14 cellular contexts compared by ENCODE assay signal in the genomic region with DNA sequence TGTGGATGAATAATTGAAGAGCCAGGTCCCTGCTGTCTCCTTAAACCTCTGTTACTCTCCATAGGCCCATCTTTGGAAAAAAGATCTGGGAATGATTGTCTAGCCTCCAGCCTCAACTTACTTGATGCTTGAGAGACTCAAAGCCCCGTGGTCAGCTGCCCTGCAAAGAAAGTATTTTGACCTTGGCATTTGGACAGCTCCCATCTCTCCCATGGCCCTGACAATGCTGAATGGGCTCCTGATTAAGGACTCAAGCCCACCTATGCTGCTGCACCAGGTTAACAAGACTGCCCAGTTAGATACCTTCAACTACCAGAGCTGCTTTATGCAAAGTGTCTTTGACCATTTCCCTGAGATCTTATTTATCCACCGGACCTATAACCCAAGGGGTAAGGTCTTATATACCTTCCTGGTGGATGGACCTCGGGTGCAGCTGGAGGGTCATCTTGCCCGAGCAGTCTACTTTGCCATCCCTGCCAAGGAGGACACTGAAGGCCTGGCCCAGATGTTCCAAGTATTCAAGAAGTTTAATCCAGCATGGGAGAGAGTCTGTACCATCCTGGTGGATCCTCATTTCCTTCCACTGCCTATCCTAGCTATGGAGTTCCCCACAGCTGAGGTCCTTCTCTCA. TPM values are rescaled to one million over a fixed set of nuclear protein-coding genes. Genes with fewer than 3 reads are reported as not detected.
A peak's percentile ranks its signal among the peaks of the same experiment; 100 is the strongest.
DNase-seq lines count a peak whose midpoint lies in the region; ATAC-seq and TF ChIP-seq lines count a peak whose summit lies in the region.
"Had no signal": no experiment of that assay in that cellular context is flagged by ENCODE, and none has a peak within 500 bp of the region (broad histone marks: within the 10 kb centered on the region; RNA-seq: fewer than 3 reads in every experiment).

No MANE protein-coding gene starts in this region.

- no peak for DNase-seq in stimulated activated naive CD8-positive, alpha-beta T cell treated with anti-CD3 and anti-CD28 coated beads, Interleukin-15, Interleukin-2, amounts not matched to agents 100 U/mL and 50 U/mL, for 24 hours
- no peak for DNase-seq in T-helper 17 cell
- no peak for DNase-seq in glutamatergic neuron
- DNase-seq in type B pancreatic cell (ENCODE audit: extremely low spot score, unreplicated experiment) = no peak
- DNase-seq in body of pancreas = no peak
- no peak for DNase-seq in HAP-1 (ENCODE audit: low spot score in 2 of 2)
- DNase-seq: AML-193; effector CD8-positive, alpha-beta T cell; foreskin fibroblast; GF-D8; stimulated activated CD4-positive, alpha-beta T cell treated with anti-CD3 and anti-CD28 coated beads, Interleukin-2, amount 100 ng/mL, for 24 hours had no signal

- no peaks in the 10 kb centered on the region for H3K9me3 Mint-ChIP-seq in stimulated activated naive CD8-positive, alpha-beta T cell treated with anti-CD3 and anti-CD28 coated beads, Interleukin-15, Interleukin-2, amounts not matched to agents 100 ng/mL and 50 ng/mL, for 24 hours
- H3K9me3 Mint-ChIP-seq in glutamatergic neuron (ENCODE audit: unreplicated experiment) = no peaks in the 10 kb centered on the region
- H3K9me3 Mint-ChIP-seq in type B pancreatic cell = no peaks in the 10 kb centered on the region

- H3K27me3 Mint-ChIP-seq in stimulated activated naive CD8-positive, alpha-beta T cell treated with anti-CD3 and anti-CD28 coated beads, Interleukin-15, Interleukin-2, amounts not matched to agents 100 ng/mL and 50 ng/mL, for 24 hours = no peaks in the 10 kb centered on the region
- H3K27me3 Mint-ChIP-seq in T-helper 17 cell (no peaks in the 10 kb centered on the region), glutamatergic neuron (ENCODE audit: unreplicated experiment) (peaks cover 3% of the 10 kb centered on the region), type B pancreatic cell (no peaks in the 10 kb centered on the region)

- H3K27ac Mint-ChIP-seq in stimulated activated naive CD8-positive, alpha-beta T cell treated with anti-CD3 and anti-CD28 coated beads, Interleukin-15, Interleukin-2, amounts not matched to agents 100 ng/mL and 50 ng/mL, for 24 hours = peak overlapping the region; percentile 15
- peak overlapping the region; percentile 96 for H3K27ac Mint-ChIP-seq in T-helper 17 cell
- H3K27ac Mint-ChIP-seq in glutamatergic neuron (ENCODE audit: unreplicated experiment) = no peak overlapping the region
- no peak overlapping the region for H3K27ac Mint-ChIP-seq in type B pancreatic cell

- intact Hi-C loops in body of pancreas (cut with DNase I) = no loop called here

- no peak for ATAC-seq in stimulated activated naive CD8-positive, alpha-beta T cell treated with anti-CD3 and anti-CD28 coated beads, Interleukin-15, Interleukin-2, amounts not matched to agents 100 U/mL and 50 U/mL, for 24 hours
- ATAC-seq in T-helper 17 cell = no peak
- ATAC-seq in body of pancreas = no peak
- ATAC-seq in HG03439 (IDR thresholded peaks at IDR 0.05; ENCODE audit: unreplicated experiment) = no peak

- peaks cover 52% of the 10 kb centered on the region for H3K4me1 Mint-ChIP-seq in stimulated activated naive CD8-positive, alpha-beta T cell treated with anti-CD3 and anti-CD28 coated beads, Interleukin-15, Interleukin-2, amounts not matched to agents 100 ng/mL and 50 ng/mL, for 24 hours (ENCODE audit: low read depth)
- H3K4me1 Mint-ChIP-seq in T-helper 17 cell (peaks cover 40% of the 10 kb centered on the region), glutamatergic neuron (ENCODE audit: low read depth, unreplicated experiment) (peaks cover 9% of the 10 kb centered on the region), type B pancreatic cell (ENCODE audit: unreplicated experiment) (peaks cover 21% of the 10 kb centered on the region)

- WGBS in body of pancreas, 2 donors = 66% methylated on average over 4 of the region's 4 CpGs

- H3K27me3 ChIP-seq in body of pancreas (no peaks in the 10 kb centered on the region), HAP-1 (ENCODE audit: low read depth) (no peaks in the 10 kb centered on the region)
- H3K27me3 ChIP-seq: SJSA1 had no signal

- peaks cover 26% of the 10 kb centered on the region for H3K36me3 Mint-ChIP-seq in stimulated activated naive CD8-positive, alpha-beta T cell treated with anti-CD3 and anti-CD28 coated beads, Interleukin-15, Interleukin-2, amounts not matched to agents 100 ng/mL and 50 ng/mL, for 24 hours (ENCODE audit: low read depth)
- H3K36me3 Mint-ChIP-seq in T-helper 17 cell (ENCODE audit: low read depth) (peaks cover 4% of the 10 kb centered on the region), glutamatergic neuron (ENCODE audit: unreplicated experiment) (no peaks in the 10 kb centered on the region), type B pancreatic cell (peaks cover 8% of the 10 kb centered on the region)

- in situ Hi-C loops in HAP-1 (cut with MboI; ENCODE audit: low sequenced_read_pairs) = no loop called here

- peak overlapping the region; percentile 63 for H3K4me3 Mint-ChIP-seq in stimulated activated naive CD8-positive, alpha-beta T cell treated with anti-CD3 and anti-CD28 coated beads, Interleukin-15, Interleukin-2, amounts not matched to agents 100 ng/mL and 50 ng/mL, for 24 hours
- H3K4me3 Mint-ChIP-seq in T-helper 17 cell (peak overlapping the region; percentile 79), glutamatergic neuron (ENCODE audit: unreplicated experiment) (peak overlapping the region; percentile 78), type B pancreatic cell (peak overlapping the region; percentile 78)

- no peak overlapping the region for H3K4me3 ChIP-seq in body of pancreas
- H3K4me3 ChIP-seq in HAP-1 = no peak overlapping the region
- H3K4me3 ChIP-seq: SJSA1 had no signal

- H3K4me1 ChIP-seq in body of pancreas = peaks cover 10% of the 10 kb centered on the region
- H3K4me1 ChIP-seq in HAP-1 = no peaks in the 10 kb centered on the region

- TF ChIP-seq POLR2A in body of pancreas (IDR thresholded peaks at IDR 0.05) = no peak

- TF ChIP-seq CTCF in glutamatergic neuron (IDR thresholded peaks at IDR 0.05; ENCODE audit: partially characterized antibody, unreplicated experiment) (no peak), type B pancreatic cell (conservative IDR thresholded peaks at IDR 0.05) (no peak), body of pancreas (IDR thresholded peaks at IDR 0.05) (no peak)

- H3K9me3 ChIP-seq in T-helper 17 cell (ENCODE audit: control insufficient read depth, low read length, poor library complexity, severe bottlenecking) (no peaks in the 10 kb centered on the region), body of pancreas (no peaks in the 10 kb centered on the region), HAP-1 (no peaks in the 10 kb centered on the region)
- H3K9me3 ChIP-seq: SJSA1 had no signal

- peaks cover 0 to 12% of the 10 kb centered on the region in 2 donors for H3K36me3 ChIP-seq in body of pancreas (replicated peaks in 1 of 2; ENCODE audit: insufficient read depth in 1 of 2, low read depth in 2 of 2)
- peaks cover 20% of the 10 kb centered on the region for H3K36me3 ChIP-seq in HAP-1 (replicated peaks)

- H3K27ac ChIP-seq in body of pancreas = no peak overlapping the region
- H3K27ac ChIP-seq: SJSA1 had no signal

RNA-seq across cellular contexts. Expression of a gene that starts 1.6 kb away (rescaled TPM):
- total RNA-seq in T-helper 17 cell = 10 to 100 TPM in 1 of 2 donors, 1 to 10 TPM in 1; 8.0 to 10.2 TPM
- 10.2 TPM for total RNA-seq in glutamatergic neuron (ENCODE audit: unreplicated experiment)
- 17.1 and 17.3 TPM in 2 replicates for total RNA-seq in type B pancreatic cell (ENCODE audit: low replicate concordance)
- 1 to 10 TPM; 5.2 to 7.6 TPM for total RNA-seq in body of pancreas

RNA-seq across cellular contexts. Expression of a gene that starts 4.8 kb away (rescaled TPM):
- total RNA-seq in T-helper 17 cell = 1 to 10 TPM in 1 of 2 donors, under 1 TPM in 1; 0.94 to 1.3 TPM
- total RNA-seq in glutamatergic neuron (ENCODE audit: unreplicated experiment) = 1.2 TPM
- total RNA-seq in type B pancreatic cell (ENCODE audit: low replicate concordance) = 2.6 and 4.2 TPM in 2 replicates
- 1 to 10 TPM; 1.3 to 2.6 TPM for total RNA-seq in body of pancreas

RNA-seq across cellular contexts. Expression of a gene that starts 8.4 kb away (rescaled TPM):
- total RNA-seq in T-helper 17 cell (1 to 10 TPM; 1.5 to 2.1 TPM), glutamatergic neuron (ENCODE audit: unreplicated experiment) (3.5 TPM), type B pancreatic cell (ENCODE audit: low replicate concordance) (6.4 TPM in 2 replicates), body of pancreas (1 to 10 TPM; 3.3 to 5.2 TPM)

RNA-seq across cellular contexts. Expression of a gene that starts 8.6 kb away (rescaled TPM):
- total RNA-seq in T-helper 17 cell = 100 to 1,000 TPM; 121 to 200 TPM
- total RNA-seq in glutamatergic neuron (ENCODE audit: unreplicated experiment) = 63.7 TPM
- total RNA-seq in type B pancreatic cell (ENCODE audit: low replicate concordance) = 142 and 174 TPM in 2 replicates
- total RNA-seq in body of pancreas = 10 to 100 TPM; 41.0 to 43.8 TPM

RNA-seq across cellular contexts. Expression of a gene that starts 25.2 kb away (rescaled TPM):
- total RNA-seq in T-helper 17 cell (1 to 10 TPM in 1 of 2 donors, under 1 TPM in 1; 0.89 to 1.2 TPM), glutamatergic neuron (ENCODE audit: unreplicated experiment) (7.9 TPM), type B pancreatic cell (ENCODE audit: low replicate concordance) (3.7 and 4.7 TPM in 2 replicates), body of pancreas (1 to 10 TPM; 1.6 to 2.1 TPM)

Comparison
In these comparisons a context has a peak if more than half of its experiments do, and no peak if none do; other contexts are left out.
1. H3K27ac Mint-ChIP-seq: peak in stimulated activated naive CD8-positive, alpha-beta T cell treated with anti-CD3 and anti-CD28 coated beads, Interleukin-15, Interleukin-2, amounts not matched to agents 100 ng/mL and 50 ng/mL, for 24 hours (single experiment) and T-helper 17 cell (single experiment); none in glutamatergic neuron (single experiment) and type B pancreatic cell (single experiment).
2. Peak in every context shown above with its lines, with median percentiles within 50 percentile points of each other: H3K4me3 Mint-ChIP-seq.